In genomic region chr13:24995225-24995804, GRCh38 we compare ENCODE assay signal across 1 cellular context.
TF ChIP-seq lines count a peak whose summit lies in the region.

No MANE protein-coding gene starts in this region.

TF ChIP-seq in IMR-90, 13 proteins besides CTCF, POLR2A, EP300 and RAD21:
- no peak for TF ChIP-seq CEBPB (IDR thresholded peaks at IDR 0.05; ENCODE audit: low read depth, low read length)
- no peak for TF ChIP-seq CHD1 (IDR thresholded peaks at IDR 0.05; ENCODE audit: low read depth, low read length)
- no peak for TF ChIP-seq RFX5 (IDR thresholded peaks at IDR 0.05; ENCODE audit: low read depth, low read length)
- peak; percentile 26; the same call in 1 of the 2 replicates for TF ChIP-seq SMC3 (IDR thresholded peaks at IDR 0.05; ENCODE audit: low read depth, low read length)
